9 cellular contexts compared by ENCODE assay signal in genomic region chr10:16787361-16787791, GRCh38.
DNase-seq lines count a peak whose midpoint lies in the region; ATAC-seq lines count a peak whose summit lies in the region.
"Had no signal": no experiment of that assay in that cellular context is flagged by ENCODE, and none has a peak within 500 bp of the region (broad histone marks: within the 10 kb centered on the region; RNA-seq: fewer than 3 reads in every experiment).

No MANE protein-coding gene starts in this region.

- ATAC-seq in GM18502 (IDR thresholded peaks at IDR 0.05; ENCODE audit: poor library complexity, unreplicated experiment) (peak; percentile 87), HG03159 (IDR thresholded peaks at IDR 0.05; ENCODE audit: unreplicated experiment) (peak; percentile 75), HG03139 (IDR thresholded peaks at IDR 0.05; ENCODE audit: unreplicated experiment) (no peak)

- DNase-seq in activated T-cell treated with anti-CD3 and anti-CD28 coated beads for 24 hours (ENCODE audit: low read depth): peak; percentile 53
- DNase-seq in stimulated activated CD4-positive, alpha-beta T cell treated with anti-CD3 and anti-CD28 coated beads, Interleukin-15, amount 100 ng/mL, for 1 hour (ENCODE audit: low read depth in 1 of 2, low spot score in 1 of 2): peak; percentile 22 to 35
- DNase-seq in NCI-H1092 (lab: John Stamatoyannopoulos, UW): no peak
- DNase-seq in NCI-H345 treated with DMSO at 0.1 percent for 48 hours (lab: John Stamatoyannopoulos, UW; ENCODE audit: unreplicated experiment): no peak
- DNase-seq in AG08396 (ENCODE audit: low spot score): no peak
- DNase-seq: NCI-H526 treated with DMSO at 0.1 percent for 48 hours had no signal

Comparison
In these comparisons a context has a peak if more than half of its experiments do, and no peak if none do; other contexts are left out.
1. DNase-seq: peak in activated T-cell treated with anti-CD3 and anti-CD28 coated beads for 24 hours (single experiment) and stimulated activated CD4-positive, alpha-beta T cell treated with anti-CD3 and anti-CD28 coated beads, Interleukin-15, amount 100 ng/mL, for 1 hour (2 of 2); none in NCI-H1092 (single experiment), NCI-H345 treated with DMSO at 0.1 percent for 48 hours (single experiment) and AG08396 (single experiment).